ENCODE assay signal across 30 cellular contexts in the genomic region with DNA sequence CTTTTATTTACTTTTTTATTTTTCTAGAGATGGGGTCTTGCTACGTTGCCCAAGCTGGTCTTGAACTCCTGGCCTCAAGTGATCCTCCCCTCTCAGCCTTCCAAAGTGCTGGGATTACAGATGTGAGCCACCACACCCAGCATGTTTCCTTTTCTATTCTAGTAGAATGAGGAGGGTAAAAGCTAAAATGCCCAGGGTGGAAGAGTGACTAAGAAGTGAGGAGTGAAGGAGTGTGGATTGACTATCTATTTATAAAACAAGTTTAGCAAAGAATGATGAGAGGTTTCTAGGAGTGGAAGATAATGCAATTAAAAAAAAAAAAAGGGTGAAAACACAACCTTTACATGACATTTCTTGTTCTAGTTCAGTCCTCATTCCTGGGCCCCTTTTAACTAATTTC.
"Had no signal": no experiment of that assay in that cellular context is flagged by ENCODE, and none has a peak within 500 bp of the region (broad histone marks: within the 10 kb centered on the region; RNA-seq: fewer than 3 reads in every experiment).

No MANE protein-coding gene starts in this region.

- H3K27me3 Mint-ChIP-seq: stimulated activated naive CD8-positive, alpha-beta T cell treated with anti-CD3 and anti-CD28 coated beads, Interleukin-15, amount 100 ng/mL, for 72 hours; type B pancreatic cell had no signal

- H3K27ac Mint-ChIP-seq: naive thymus-derived CD4-positive, alpha-beta T cell; natural killer cell; nephron; neural progenitor cell; stimulated activated memory B cell treated with anti-CD40 and anti-IgM and Interleukin-4, amounts not matched to agents 10 μg/mL and 1 μg/mL and 100 μg/mL, for 72 hours; stimulated activated naive CD8-positive, alpha-beta T cell treated with anti-CD3 and anti-CD28 coated beads, Interleukin-15, amount 100 ng/mL, for 72 hours; type B pancreatic cell had no signal

- H3K27ac ChIP-seq: neural progenitor cell, pancreas, prostate gland, right lobe of liver, sigmoid colon, skin epidermis, spleen, suprapubic skin, testis, tibial artery, transverse colon, upper lobe of right lung, uterus had no signal

- ATAC-seq: naive thymus-derived CD4-positive, alpha-beta T cell; natural killer cell; pancreas; right cardiac atrium; right lobe of liver; stimulated activated memory B cell treated with anti-CD40 and anti-IgM and Interleukin-4, amounts not matched to agents 10 μg/mL and 1 μg/mL and 100 μg/mL, for 72 hours; stimulated activated naive CD8-positive, alpha-beta T cell treated with anti-CD3 and anti-CD28 coated beads, Interleukin-15, amount 100 ng/mL, for 72 hours; stimulated activated naive CD8-positive, alpha-beta T cell treated with anti-CD3 and anti-CD28 coated beads, Interleukin-15, Interleukin-2, amounts not matched to agents 100 U/mL and 50 U/mL, for 24 hours; upper lobe of right lung had no signal

- H3K9ac ChIP-seq: neural progenitor cell had no signal

- H3K27me3 ChIP-seq: neural progenitor cell, pancreas, right lobe of liver, sigmoid colon, suprapubic skin, testis, tibial artery, transverse colon, upper lobe of right lung, uterus had no signal

- H3K9me3 ChIP-seq: pancreas, prostate gland, right lobe of liver, sigmoid colon, spleen, suprapubic skin, testis, tibial artery, transverse colon, upper lobe of right lung, uterus had no signal

- DNase-seq: naive thymus-derived CD4-positive, alpha-beta T cell; natural killer cell; occipital lobe; pancreas; right cardiac atrium; right lobe of liver; sigmoid colon; spleen; stimulated activated CD4-positive, alpha-beta T cell treated with anti-CD3 and anti-CD28 coated beads, Interleukin-12 subunit alpha, Interleukin-12 subunit beta, amount 100 ng/mL, for 4 hours; stimulated activated CD4-positive, alpha-beta T cell treated with anti-CD3 and anti-CD28 coated beads, Interleukin-1b, Interleukin-23, amount 100 ng/mL, for 48 hours; stimulated activated CD4-positive, alpha-beta T cell treated with anti-CD3 and anti-CD28 coated beads, Interleukin-4, amount 100 ng/mL, for 1 hour; stimulated activated CD4-positive, alpha-beta T cell treated with anti-CD3 and anti-CD28 coated beads, Interleukin-4, amount 100 ng/mL, for 4 hours; stimulated activated CD8-positive, alpha-beta memory T cell treated with anti-CD3 and anti-CD28 coated beads, Interleukin-4, amount 100 ng/mL, for 48 hours; stimulated activated naive CD4-positive, alpha-beta T cell; stimulated activated naive CD8-positive, alpha-beta T cell treated with anti-CD3 and anti-CD28 coated beads, Interleukin-15, amount 100 ng/mL, for 72 hours; stimulated activated naive CD8-positive, alpha-beta T cell treated with anti-CD3 and anti-CD28 coated beads, Interleukin-15, Interleukin-2, amounts not matched to agents 100 U/mL and 50 U/mL, for 24 hours; substantia nigra; testis; tibial artery; transverse colon; upper lobe of right lung; uterus had no signal

- H3K36me3 Mint-ChIP-seq: naive thymus-derived CD4-positive, alpha-beta T cell; natural killer cell; neural progenitor cell; stimulated activated memory B cell treated with anti-CD40 and anti-IgM and Interleukin-4, amounts not matched to agents 10 μg/mL and 1 μg/mL and 100 μg/mL, for 72 hours; type B pancreatic cell had no signal

- H3K4me3 ChIP-seq: neural progenitor cell, pancreas, prostate gland, right lobe of liver, sigmoid colon, skin epidermis, smooth muscle cell, spleen, suprapubic skin, testis, tibial artery, transverse colon, upper lobe of right lung, uterus had no signal

- H3K4me2 ChIP-seq: neural progenitor cell, smooth muscle cell had no signal

- H3K4me1 ChIP-seq: neural progenitor cell, pancreas, prostate gland, right lobe of liver, sigmoid colon, spleen, suprapubic skin, testis, tibial artery, transverse colon, upper lobe of right lung, uterus had no signal

- H3K36me3 ChIP-seq: neural progenitor cell, pancreas, prostate gland, right lobe of liver, sigmoid colon, spleen, suprapubic skin, tibial artery, transverse colon, upper lobe of right lung, uterus had no signal

- H3K9me3 Mint-ChIP-seq: natural killer cell; nephron; neural progenitor cell; stimulated activated naive CD8-positive, alpha-beta T cell treated with anti-CD3 and anti-CD28 coated beads, Interleukin-15, amount 100 ng/mL, for 72 hours; type B pancreatic cell had no signal

- H2AFZ ChIP-seq: neural progenitor cell had no signal

- H3K4me1 Mint-ChIP-seq: naive thymus-derived CD4-positive, alpha-beta T cell; natural killer cell; nephron; neural progenitor cell; stimulated activated memory B cell treated with anti-CD40 and anti-IgM and Interleukin-4, amounts not matched to agents 10 μg/mL and 1 μg/mL and 100 μg/mL, for 72 hours; stimulated activated naive CD8-positive, alpha-beta T cell treated with anti-CD3 and anti-CD28 coated beads, Interleukin-15, amount 100 ng/mL, for 72 hours had no signal

- H3K4me3 Mint-ChIP-seq: naive thymus-derived CD4-positive, alpha-beta T cell; natural killer cell; nephron; neural progenitor cell; stimulated activated memory B cell treated with anti-CD40 and anti-IgM and Interleukin-4, amounts not matched to agents 10 μg/mL and 1 μg/mL and 100 μg/mL, for 72 hours; stimulated activated naive CD8-positive, alpha-beta T cell treated with anti-CD3 and anti-CD28 coated beads, Interleukin-15, amount 100 ng/mL, for 72 hours; type B pancreatic cell had no signal
